27 cellular contexts compared by ENCODE assay signal in the genomic region with DNA sequence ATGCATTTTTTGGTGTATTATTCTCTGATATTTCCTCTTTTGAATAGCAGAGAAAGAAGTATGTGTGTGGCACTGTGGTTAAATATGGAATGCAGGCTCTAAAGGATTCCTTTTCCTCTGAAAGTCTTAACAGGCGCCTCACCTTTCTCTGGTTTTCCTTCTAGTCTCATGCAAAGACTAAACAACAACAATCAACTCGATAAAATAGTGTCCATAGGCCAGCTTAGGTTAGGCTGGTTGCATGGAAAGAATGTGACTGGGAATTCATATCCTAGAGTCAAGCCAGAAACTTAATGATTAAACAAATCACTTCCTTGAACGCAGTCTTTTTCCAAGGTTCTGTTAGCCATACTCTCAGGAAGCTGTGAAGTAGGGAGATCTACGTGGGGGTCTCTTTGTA.
DNase-seq lines count a peak whose midpoint lies in the region; ATAC-seq, FAIRE-seq and TF ChIP-seq lines count a peak whose summit lies in the region.
"Had no signal": no experiment of that assay in that cellular context is flagged by ENCODE, and none has a peak within 500 bp of the region (broad histone marks: within the 10 kb centered on the region; RNA-seq: fewer than 3 reads in every experiment).

No MANE protein-coding gene starts in this region.

- no peak overlapping the region for H3K4me2 ChIP-seq in SK-N-SH
- H3K4me2 ChIP-seq: KMS-11 had no signal

- H3K27me3 Mint-ChIP-seq in WTC11 (ENCODE audit: low read depth) = no peaks in the 10 kb centered on the region

- H3K4me1 Mint-ChIP-seq in WTC11 = peaks cover 66% of the 10 kb centered on the region
- H3K4me1 Mint-ChIP-seq: central memory CD8-positive, alpha-beta T cell had no signal

- TF ChIP-seq EP300 in SK-N-SH (IDR thresholded peaks at IDR 0.05; ENCODE audit: borderline replicate concordance in 1 of 2, low read depth in 1 of 2, low read length in 1 of 2) = no peak

- H4K20me1 ChIP-seq in SK-N-SH (ENCODE audit: insufficient read depth) = no peaks in the 10 kb centered on the region

- H3K9me2 ChIP-seq in SK-N-SH = no peaks in the 10 kb centered on the region

- H3F3A ChIP-seq in SK-N-SH (replicated peaks; ENCODE audit: insufficient read depth) = no peaks in the 10 kb centered on the region

- peaks cover 61% of the 10 kb centered on the region for H3K36me3 Mint-ChIP-seq in WTC11

- CTCF ChIA-PET in SK-N-SH (lab: Yijun Ruan, JAX) = interaction anchor here (1.7 kb wide), 1 partner anchor 11 kb away, joined by 4 read pairs; no protein-coding TSS in a partner anchor
- CTCF ChIA-PET in WTC11 (lab: Charles Lee) = no interaction called here

- FAIRE-seq in urothelium cell line (lab: Jason Lieb, UNC) = no peak
- FAIRE-seq: GM12891 had no signal

- POLR2A ChIA-PET in SK-N-SH (lab: Yijun Ruan, JAX) (no interaction called here), WTC11 (lab: Charles Lee) (interaction anchor here (1.0 kb wide), 1 partner anchor 10 kb away, joined by 5 read pairs; no protein-coding TSS in a partner anchor)

- 36% methylated on average over 4 of the region's 4 CpGs for WGBS in SK-N-SH (ENCODE audit: low lambda C conversion rate)

- H3K4me1 ChIP-seq in SK-N-SH (ENCODE audit: control insufficient read depth in 1 of 2, insufficient read depth in 2 of 2, low read depth in 1 of 2, low read length in 1 of 2) (peaks cover 3% of the 10 kb centered on the region in 2 experiments; a peak in 1 of 4 replicates), iPS-20b (ENCODE audit: insufficient read depth, low read length) (peaks cover 22% of the 10 kb centered on the region)
- H3K4me1 ChIP-seq: gastroesophageal sphincter, right lobe of liver had no signal

- H2AFZ ChIP-seq in SK-N-SH (ENCODE audit: low read depth) = no peak overlapping the region

- H3K9ac ChIP-seq in SK-N-SH = no peak overlapping the region
- H3K9ac ChIP-seq in iPS-20b (ENCODE audit: low read depth, low read length) = peak overlapping the region; percentile 52; the same call in 1 of the 2 replicates
- H3K9ac ChIP-seq: KMS-11 had no signal

- H3K4me3 ChIP-seq in SK-N-SH (ENCODE audit: low read depth in 2 of 2, low read length in 1 of 2) (no peak overlapping the region), iPS-20b (ENCODE audit: low read length) (peak overlapping the region; percentile 54; the same call in 1 of the 2 replicates)
- H3K4me3 ChIP-seq: gastroesophageal sphincter, right lobe of liver, upper lobe of left lung had no signal

- H3K27me3 ChIP-seq in SK-N-SH (ENCODE audit: insufficient read depth) (no peaks in the 10 kb centered on the region), iPS-20b (ENCODE audit: insufficient read depth, low read length) (no peaks in the 10 kb centered on the region)
- H3K27me3 ChIP-seq: gastroesophageal sphincter, right lobe of liver, upper lobe of left lung had no signal

- no peak for TF ChIP-seq RAD21 in SK-N-SH (IDR thresholded peaks at IDR 0.05; ENCODE audit: low read length)

- H3K9me3 Mint-ChIP-seq in WTC11 = no peaks in the 10 kb centered on the region
- H3K9me3 Mint-ChIP-seq: central memory CD8-positive, alpha-beta T cell had no signal

- DNase-seq in SK-N-SH (no peak), WTC11 (ENCODE audit: low spot score) (no peak), urothelium cell line (ENCODE audit: low spot score) (peak; percentile 20), SHP77 (lab: John Stamatoyannopoulos, UW) (no peak)
- DNase-seq in stimulated activated CD4-positive, alpha-beta T cell treated with anti-CD3 and anti-CD28 coated beads, Interleukin-12 subunit alpha, Interleukin-12 subunit beta, amount 100 ng/mL, for 4 hours = no peak
- DNase-seq: 8988T; activated CD4-positive, alpha-beta T cell treated with anti-CD3 and anti-CD28 coated beads, Interleukin-2, amount 50 U/mL, for 4 hours; activated gamma-delta T cell treated with Interleukin-2 at 50 U/mL for 16 hours; amniotic stem cell; C1 segment of cervical spinal cord; left ventricle myocardium superior; NCI-H1048; NCI-H2081; NCI-H524; occipital lobe; right lobe of liver; SIG-M5; stimulated activated naive CD8-positive, alpha-beta T cell treated with anti-CD3 and anti-CD28 coated beads, Interleukin-15, Interleukin-2, amounts not matched to agents 100 U/mL and 50 U/mL, for 24 hours; upper lobe of left lung; WERI-Rb-1 had no signal

- H3K9me3 ChIP-seq in SK-N-SH = no peaks in the 10 kb centered on the region
- H3K9me3 ChIP-seq in iPS-20b (ENCODE audit: insufficient read depth, low read depth, low read length) = no peaks in the 10 kb centered on the region
- H3K9me3 ChIP-seq: gastroesophageal sphincter, right lobe of liver, upper lobe of left lung had no signal

- no peak overlapping the region; a peak in 1 of 4 replicates for H3K27ac ChIP-seq in SK-N-SH (ENCODE audit: low read depth in 2 of 2, low read length in 1 of 2)
- peak overlapping the region; percentile 82 for H3K27ac ChIP-seq in iPS-20b (ENCODE audit: low read length)
- H3K27ac ChIP-seq: gastroesophageal sphincter, KMS-11, right lobe of liver, upper lobe of left lung, WERI-Rb-1 had no signal

- no peaks in the 10 kb centered on the region for H3K36me3 ChIP-seq in SK-N-SH (replicated peaks in 1 of 2; ENCODE audit: control insufficient read depth in 1 of 2, insufficient read depth in 2 of 2, low read length in 1 of 2)
- H3K36me3 ChIP-seq in iPS-20b (ENCODE audit: insufficient read depth, low read depth, low read length) = peaks cover 35% of the 10 kb centered on the region
- H3K36me3 ChIP-seq: gastroesophageal sphincter, right lobe of liver, upper lobe of left lung, WERI-Rb-1 had no signal

- ATAC-seq in SK-N-SH treated with all-trans-retinoic acid at 6 μM for 48 hours (peak; percentile 70), WTC11 (no peak), HG03565 (IDR thresholded peaks at IDR 0.05; ENCODE audit: unreplicated experiment) (no peak)
- ATAC-seq: gastroesophageal sphincter; left ventricle myocardium superior; right lobe of liver; stimulated activated naive CD8-positive, alpha-beta T cell treated with anti-CD3 and anti-CD28 coated beads, Interleukin-15, Interleukin-2, amounts not matched to agents 100 U/mL and 50 U/mL, for 24 hours had no signal

- peak overlapping the region; percentile 90 for H3K27ac Mint-ChIP-seq in WTC11

- no peaks in the 10 kb centered on the region for H3K79me2 ChIP-seq in SK-N-SH (ENCODE audit: insufficient read depth)

- H3K4me3 Mint-ChIP-seq in WTC11 = peak overlapping the region; percentile 95
- H3K4me3 Mint-ChIP-seq: central memory CD8-positive, alpha-beta T cell had no signal

- TF ChIP-seq CTCF in SK-N-SH (IDR thresholded peaks at IDR 0.05) (no peak), WTC11 (IDR thresholded peaks at IDR 0.05) (no peak)

TF ChIP-seq in SK-N-SH treated with all-trans-retinoic acid at 6 μM for 48 hours, 23 proteins besides CTCF, POLR2A, EP300 and RAD21:
- TF ChIP-seq CSDC2 (CRISPR knock-in tag; IDR thresholded peaks at IDR 0.05) = no peak
TF ChIP-seq in SK-N-SH treated with all-trans-retinoic acid at 6 μM for 48 hours: peak in this region for 0.

TF ChIP-seq in SK-N-SH, 30 proteins besides CTCF, POLR2A, EP300 and RAD21 (continues in another document):
- TF ChIP-seq RCOR1 (IDR thresholded peaks at IDR 0.05; ENCODE audit: low read length) (no peak), POLR2AphosphoS5 (IDR thresholded peaks at IDR 0.05; ENCODE audit: low read depth, low read length) (no peak), TAF1 (IDR thresholded peaks at IDR 0.05; ENCODE audit: borderline replicate concordance, low read depth, low read length) (no peak), MEF2A (IDR thresholded peaks at IDR 0.05; ENCODE audit: borderline replicate concordance, low read depth) (no peak), SIN3A (IDR thresholded peaks at IDR 0.05; ENCODE audit: borderline replicate concordance, low read depth, low read length) (no peak), SMC3 (IDR thresholded peaks at IDR 0.05; ENCODE audit: low read depth, low read length) (no peak), RXRA (IDR thresholded peaks at IDR 0.05; ENCODE audit: borderline replicate concordance, low read depth) (no peak), NFIC (IDR thresholded peaks at IDR 0.05; ENCODE audit: borderline replicate concordance) (no peak)
- TF ChIP-seq, protein P1, sequence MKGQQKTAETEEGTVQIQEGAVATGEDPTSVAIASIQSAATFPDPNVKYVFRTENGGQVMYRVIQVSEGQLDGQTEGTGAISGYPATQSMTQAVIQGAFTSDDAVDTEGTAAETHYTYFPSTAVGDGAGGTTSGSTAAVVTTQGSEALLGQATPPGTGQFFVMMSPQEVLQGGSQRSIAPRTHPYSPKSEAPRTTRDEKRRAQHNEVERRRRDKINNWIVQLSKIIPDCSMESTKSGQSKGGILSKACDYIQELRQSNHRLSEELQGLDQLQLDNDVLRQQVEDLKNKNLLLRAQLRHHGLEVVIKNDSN (IDR thresholded peaks at IDR 0.05; ENCODE audit: borderline replicate concordance, low read depth) = no peak
- TF ChIP-seq, protein P2, sequence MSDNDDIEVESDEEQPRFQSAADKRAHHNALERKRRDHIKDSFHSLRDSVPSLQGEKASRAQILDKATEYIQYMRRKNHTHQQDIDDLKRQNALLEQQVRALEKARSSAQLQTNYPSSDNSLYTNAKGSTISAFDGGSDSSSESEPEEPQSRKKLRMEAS (IDR thresholded peaks at IDR 0.05; ENCODE audit: low read depth) = no peak

TF ChIP-seq in WTC11, 78 proteins besides CTCF, POLR2A, EP300 and RAD21 (continues in another document):
- no peak for TF ChIP-seq GTF2I (CRISPR knock-in tag; conservative IDR thresholded peaks at IDR 0.05)
- TF ChIP-seq, protein P3, sequence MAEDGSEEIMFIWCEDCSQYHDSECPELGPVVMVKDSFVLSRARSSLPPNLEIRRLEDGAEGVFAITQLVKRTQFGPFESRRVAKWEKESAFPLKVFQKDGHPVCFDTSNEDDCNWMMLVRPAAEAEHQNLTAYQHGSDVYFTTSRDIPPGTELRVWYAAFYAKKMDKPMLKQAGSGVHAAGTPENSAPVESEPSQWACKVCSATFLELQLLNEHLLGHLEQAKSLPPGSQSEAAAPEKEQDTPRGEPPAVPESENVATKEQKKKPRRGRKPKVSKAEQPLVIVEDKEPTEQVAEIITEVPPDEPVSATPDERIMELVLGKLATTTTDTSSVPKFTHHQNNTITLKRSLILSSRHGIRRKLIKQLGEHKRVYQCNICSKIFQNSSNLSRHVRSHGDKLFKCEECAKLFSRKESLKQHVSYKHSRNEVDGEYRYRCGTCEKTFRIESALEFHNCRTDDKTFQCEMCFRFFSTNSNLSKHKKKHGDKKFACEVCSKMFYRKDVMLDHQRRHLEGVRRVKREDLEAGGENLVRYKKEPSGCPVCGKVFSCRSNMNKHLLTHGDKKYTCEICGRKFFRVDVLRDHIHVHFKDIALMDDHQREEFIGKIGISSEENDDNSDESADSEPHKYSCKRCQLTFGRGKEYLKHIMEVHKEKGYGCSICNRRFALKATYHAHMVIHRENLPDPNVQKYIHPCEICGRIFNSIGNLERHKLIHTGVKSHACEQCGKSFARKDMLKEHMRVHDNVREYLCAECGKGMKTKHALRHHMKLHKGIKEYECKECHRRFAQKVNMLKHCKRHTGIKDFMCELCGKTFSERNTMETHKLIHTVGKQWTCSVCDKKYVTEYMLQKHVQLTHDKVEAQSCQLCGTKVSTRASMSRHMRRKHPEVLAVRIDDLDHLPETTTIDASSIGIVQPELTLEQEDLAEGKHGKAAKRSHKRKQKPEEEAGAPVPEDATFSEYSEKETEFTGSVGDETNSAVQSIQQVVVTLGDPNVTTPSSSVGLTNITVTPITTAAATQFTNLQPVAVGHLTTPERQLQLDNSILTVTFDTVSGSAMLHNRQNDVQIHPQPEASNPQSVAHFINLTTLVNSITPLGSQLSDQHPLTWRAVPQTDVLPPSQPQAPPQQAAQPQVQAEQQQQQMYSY (CRISPR knock-in tag; IDR thresholded peaks at IDR 0.05) = no peak
